In genomic region chr2:14082640-14083039, GRCh38 we compare ENCODE assay signal across 30 cellular contexts.
"Had no signal": no experiment of that assay in that cellular context is flagged by ENCODE, and none has a peak within 500 bp of the region (broad histone marks: within the 10 kb centered on the region; RNA-seq: fewer than 3 reads in every experiment).

No MANE protein-coding gene starts in this region.

- H3K27me3 ChIP-seq: esophagus squamous epithelium, heart right ventricle, neural progenitor cell, sigmoid colon, testis, tibial artery, upper lobe of left lung had no signal

- FAIRE-seq: endometrium, islet of Langerhans, urothelium cell line had no signal

- H2AFZ ChIP-seq: neural progenitor cell had no signal

- H3K36me3 ChIP-seq: esophagus squamous epithelium, heart right ventricle, lower lobe of right lung, neural progenitor cell, prostate gland, sigmoid colon, tibial artery, upper lobe of left lung had no signal

- H3K4me3 ChIP-seq: coronary artery, esophagus squamous epithelium, heart right ventricle, lower lobe of right lung, mucosa of descending colon, neural progenitor cell, prostate gland, sigmoid colon, testis, tibial artery, upper lobe of left lung had no signal

- H3K27ac ChIP-seq: coronary artery, esophagus squamous epithelium, heart right ventricle, lower lobe of right lung, neural progenitor cell, prostate gland, sigmoid colon, testis, tibial artery, upper lobe of left lung had no signal

- H3K9me3 ChIP-seq: esophagus squamous epithelium, lower lobe of right lung, mucosa of descending colon, prostate gland, sigmoid colon, testis, tibial artery had no signal

- H3K4me2 ChIP-seq: neural progenitor cell had no signal

- H3K9ac ChIP-seq: neural progenitor cell had no signal

- DNase-seq: dermis blood vessel endothelial cell; effector memory CD4-positive, alpha-beta T cell; erythroblast; esophagus squamous epithelium; foreskin melanocyte; glutamatergic neuron; heart right ventricle; hippocampal formation; kidney glomerular epithelial cell; left colon; left ventricle myocardium superior; lower lobe of right lung; mucosa of descending colon; naive B cell; nucleus accumbens; right cardiac atrium; sigmoid colon; stimulated activated CD4-positive, alpha-beta T cell treated with anti-CD3 and anti-CD28 coated beads, Interleukin-2, amount 100 ng/mL, for 24 hours; stimulated activated CD4-positive, alpha-beta T cell treated with anti-CD3 and anti-CD28 coated beads, Interleukin-4, amount 100 ng/mL, for 24 hours; stimulated activated naive CD8-positive, alpha-beta T cell treated with anti-CD3 and anti-CD28 coated beads, Interleukin-15, Interleukin-2, amounts not matched to agents 100 U/mL and 50 U/mL, for 24 hours; substantia nigra; testis; tibial artery; upper lobe of left lung had no signal

- H3K4me1 ChIP-seq: esophagus squamous epithelium, heart right ventricle, lower lobe of right lung, neural progenitor cell, prostate gland, sigmoid colon, testis, tibial artery, upper lobe of left lung had no signal
